19 cellular contexts compared by ENCODE assay signal in the genomic region with DNA sequence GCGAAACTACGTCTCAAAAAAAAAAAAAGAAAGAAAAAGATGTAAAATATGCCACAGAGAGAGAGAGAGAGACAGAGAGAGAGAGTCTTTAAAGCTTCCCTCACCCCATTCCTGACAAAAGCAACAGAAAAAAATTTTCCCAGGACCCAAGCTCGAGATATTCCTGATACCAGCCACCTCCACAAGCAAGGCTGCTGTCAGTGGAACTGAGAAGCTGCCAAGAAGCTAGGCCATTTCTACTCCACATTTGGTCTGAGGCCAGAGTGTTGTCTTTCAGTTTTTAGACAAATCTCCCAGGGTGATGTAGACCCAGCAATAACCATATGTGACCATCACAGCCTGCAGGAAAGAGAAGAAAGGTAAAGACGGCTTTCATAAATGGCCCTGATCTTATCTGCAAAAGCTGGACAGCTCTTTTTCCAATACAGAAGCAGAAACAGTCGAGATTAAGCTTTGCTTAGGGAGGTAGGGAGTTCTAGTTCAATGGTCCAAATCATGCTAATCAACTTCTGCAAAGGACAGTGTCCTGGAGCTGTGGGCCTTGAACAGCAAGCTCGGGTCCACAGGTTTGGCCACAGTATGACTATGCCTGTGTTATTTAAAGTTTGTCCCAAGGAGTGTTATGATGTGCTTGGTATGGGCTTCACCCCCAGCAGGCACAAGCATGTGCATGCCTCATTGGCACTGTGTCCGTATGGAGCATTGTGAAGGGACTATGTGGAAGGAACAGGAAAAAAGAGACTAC.
DNase-seq lines count a peak whose midpoint lies in the region; ATAC-seq and TF ChIP-seq lines count a peak whose summit lies in the region.
"Had no signal": no experiment of that assay in that cellular context is flagged by ENCODE, and none has a peak within 500 bp of the region (broad histone marks: within the 10 kb centered on the region; RNA-seq: fewer than 3 reads in every experiment).

No MANE protein-coding gene starts in this region.

- H3K9ac ChIP-seq in adipocyte (ENCODE audit: low read length), result no peak overlapping the region

- H3K27me3 ChIP-seq in adipocyte (replicated peaks; ENCODE audit: control insufficient read depth, insufficient read depth, low read length) (no peaks in the 10 kb centered on the region), thyroid gland (no peaks in the 10 kb centered on the region)

- H3K4me3 ChIP-seq in adipocyte (ENCODE audit: low read length) (no peak overlapping the region), thyroid gland (replicated peaks in 1 of 3) (no peak overlapping the region)
- H3K4me3 ChIP-seq: GM23338, mucosa of descending colon had no signal

- H3K27ac ChIP-seq in thyroid gland, result peak overlapping the region; percentile 33 to 66 (median 37)

- intact Hi-C loops in Right ventricle myocardium inferior (cut with DNase I), result no loop called here
- intact Hi-C loops in cardiac septum (cut with DNase I), result loop anchor here (5.0 kb wide), 1 partner anchor 50 kb away; no protein-coding TSS in a partner anchor
- intact Hi-C loops in thyroid gland (cut with DNase I), result no loop called here

- ATAC-seq in Right ventricle myocardium inferior, result peak; percentile 24
- no peak for ATAC-seq in GM21381 (IDR thresholded peaks at IDR 0.05; ENCODE audit: unreplicated experiment)
- ATAC-seq: activated CD8-positive, alpha-beta memory T cell treated with anti-CD3 and anti-CD28 coated beads, Interleukin-2, amount 10 ng/mL, durations not matched to agents 7 days and 5 days; CD8-positive, alpha-beta T cell; GM23338; mucosa of descending colon had no signal

- H3K4me1 ChIP-seq in adipocyte (ENCODE audit: control insufficient read depth, insufficient read depth, low read length) (peaks cover 17% of the 10 kb centered on the region), thyroid gland (peaks cover 27 to 50% of the 10 kb centered on the region in 2 donors)

- H3K9me3 ChIP-seq in adipocyte (ENCODE audit: control insufficient read depth, low read length), result no peaks in the 10 kb centered on the region
- H3K9me3 ChIP-seq in thyroid gland, result no peaks in the 10 kb centered on the region
- H3K9me3 ChIP-seq: mucosa of descending colon had no signal

- no peak for DNase-seq in Right ventricle myocardium inferior (ENCODE audit: missing footprints)
- no peak for DNase-seq in cardiac septum (ENCODE audit: low spot score)
- DNase-seq in adipocyte (ENCODE audit: low read depth), result peak; percentile 24
- peak; percentile 48 for DNase-seq in left kidney (ENCODE audit: low read depth, low spot score)
- peak; percentile 56 to 65 for DNase-seq in thyroid gland
- DNase-seq in NCI-H345 (lab: John Stamatoyannopoulos, UW), result no peak
- no peak for DNase-seq in NCI-H1930 (lab: John Stamatoyannopoulos, UW)
- DNase-seq: activated CD4-positive, CD25-positive, alpha-beta regulatory T cell; activated CD8-positive, alpha-beta memory T cell treated with anti-CD3 and anti-CD28 coated beads, Interleukin-2, amount 10 ng/mL, durations not matched to agents 7 days and 5 days; activated gamma-delta T cell treated with Interleukin-2 at 50 U/mL for 16 hours; CD8-positive, alpha-beta T cell; Kasumi-1; mucosa of descending colon; NCI-H1105 treated with DMSO at 0.1 percent for 48 hours; NCI-H2171; stimulated activated naive CD4-positive, alpha-beta T cell; T-helper 2 cell had no signal

- TF ChIP-seq POLR2A in thyroid gland (IDR thresholded peaks at IDR 0.05), result peak in 1 of 2 donors; percentile 7

- H3K36me3 ChIP-seq in adipocyte (ENCODE audit: control insufficient read depth, insufficient read depth, low read length, severe bottlenecking) (no peaks in the 10 kb centered on the region), thyroid gland (no peaks in the 10 kb centered on the region)

- no peak for TF ChIP-seq CTCF in thyroid gland (IDR thresholded peaks at IDR 0.05)

- WGBS in thyroid gland, 2 donors, result 28 to 34% methylated on average over 7 of the region's 7 CpGs

Comparison
In these comparisons a context has a peak if more than half of its experiments do, and no peak if none do; other contexts are left out.
1. DNase-seq: peak in adipocyte (single experiment), left kidney (single experiment) and thyroid gland (2 of 2); none in Right ventricle myocardium inferior (single experiment), cardiac septum (single experiment), NCI-H345 (single experiment) and NCI-H1930 (0 of 2).